16 cellular contexts compared by ENCODE assay signal in genomic region chr14:69363964-69364363, GRCh38. TPM values are rescaled to one million over a fixed set of nuclear protein-coding genes. Genes with fewer than 3 reads are reported as not detected.
DNase-seq lines count a peak whose midpoint lies in the region; ATAC-seq, FAIRE-seq and TF ChIP-seq lines count a peak whose summit lies in the region.
"Had no signal": no experiment of that assay in that cellular context is flagged by ENCODE, and none has a peak within 500 bp of the region (broad histone marks: within the 10 kb centered on the region; RNA-seq: fewer than 3 reads in every experiment).

No MANE protein-coding gene starts in this region.

- no peak overlapping the region for H3K4me3 Mint-ChIP-seq in activated T-helper 1 cell treated with anti-CD3 and anti-CD28 coated beads, Interleukin-12 subunit alpha, Interleukin-12 subunit beta, Interleukin-2, Interleukin-4 antibody, amounts not matched to agents 30 ng/mL and 10 ng/mL and 1 ng/mL, durations not matched to agents 14 hours and 24 hours and 36 hours
- H3K4me3 Mint-ChIP-seq: CD14-positive monocyte; CD4-positive, alpha-beta memory T cell; H9 had no signal

- TF ChIP-seq CTCF in GM12878 (IDR thresholded peaks at IDR 0.05 in 2 of 3, conservative IDR thresholded peaks at IDR 0.05 in 1 of 3; ENCODE audit: control insufficient read depth in 2 of 3, extremely low read depth in 1 of 3, insufficient read depth in 1 of 3, low read depth in 3 of 3, low read length in 3 of 3): no peak

- RAD21 ChIA-PET in GM12878 (lab: Charles Lee; ENCODE audit: unreplicated experiment): interaction anchor here (1.1 to 11.5 kb wide), 4 partner anchors 9 to 103 kb away, joined by 3 to 143 read pairs (median 7); partner anchors contain the start of genes ERH and SLC39A9

- H3K36me3 Mint-ChIP-seq in activated T-helper 1 cell treated with anti-CD3 and anti-CD28 coated beads, Interleukin-12 subunit alpha, Interleukin-12 subunit beta, Interleukin-2, Interleukin-4 antibody, amounts not matched to agents 30 ng/mL and 10 ng/mL and 1 ng/mL, durations not matched to agents 14 hours and 24 hours and 36 hours (ENCODE audit: low read depth): peaks cover under 1% of the 10 kb centered on the region
- H3K36me3 Mint-ChIP-seq: CD14-positive monocyte; CD4-positive, alpha-beta memory T cell had no signal

- no peak overlapping the region for H3K4me2 ChIP-seq in GM12878 (ENCODE audit: control insufficient read depth, insufficient read depth)
- H3K4me2 ChIP-seq: BLaER1 had no signal

- no peak overlapping the region for H3K9ac ChIP-seq in GM12878 (ENCODE audit: control insufficient read depth, insufficient read depth, low read length)
- H3K9ac ChIP-seq: BLaER1 had no signal

- H3K27me3 Mint-ChIP-seq in activated T-helper 1 cell treated with anti-CD3 and anti-CD28 coated beads, Interleukin-12 subunit alpha, Interleukin-12 subunit beta, Interleukin-2, Interleukin-4 antibody, amounts not matched to agents 30 ng/mL and 10 ng/mL and 1 ng/mL, durations not matched to agents 14 hours and 24 hours and 36 hours (ENCODE audit: insufficient read depth): peaks cover 1% of the 10 kb centered on the region

- no peaks in the 10 kb centered on the region for H3K9me3 ChIP-seq in GM12878 (replicated peaks; ENCODE audit: control insufficient read depth, insufficient read depth, low read length)
- H3K9me3 ChIP-seq: BLaER1 had no signal

- H3K79me2 ChIP-seq in GM12878 (ENCODE audit: control insufficient read depth, insufficient read depth, low read length): no peaks in the 10 kb centered on the region

- no peak for TF ChIP-seq POLR2A in GM12878 (IDR thresholded peaks at IDR 0.05; ENCODE audit: low read depth, low read length)

- H2AFZ ChIP-seq in GM12878 (ENCODE audit: control insufficient read depth, low read depth, low read length): no peak overlapping the region

- TF ChIP-seq RAD21 in GM12878 (IDR thresholded peaks at IDR 0.05; ENCODE audit: insufficient read depth, low read depth, low read length): no peak

- no peaks in the 10 kb centered on the region for H3K9me3 Mint-ChIP-seq in activated T-helper 1 cell treated with anti-CD3 and anti-CD28 coated beads, Interleukin-12 subunit alpha, Interleukin-12 subunit beta, Interleukin-2, Interleukin-4 antibody, amounts not matched to agents 30 ng/mL and 10 ng/mL and 1 ng/mL, durations not matched to agents 14 hours and 24 hours and 36 hours
- H3K9me3 Mint-ChIP-seq: CD14-positive monocyte; CD4-positive, alpha-beta memory T cell; H9 had no signal

- peaks cover 6% of the 10 kb centered on the region for H3K4me1 Mint-ChIP-seq in activated T-helper 1 cell treated with anti-CD3 and anti-CD28 coated beads, Interleukin-12 subunit alpha, Interleukin-12 subunit beta, Interleukin-2, Interleukin-4 antibody, amounts not matched to agents 30 ng/mL and 10 ng/mL and 1 ng/mL, durations not matched to agents 14 hours and 24 hours and 36 hours (ENCODE audit: low read depth)
- H3K4me1 Mint-ChIP-seq: CD14-positive monocyte; CD4-positive, alpha-beta memory T cell; H9 had no signal

- DNase-seq in COLO829 (ENCODE audit: low spot score) (peak; percentile 85), GM12878 (ENCODE audit: low read depth, low spot score) (no peak), medulla oblongata (ENCODE audit: extremely low spot score) (peak; percentile 52), urothelium cell line (ENCODE audit: low spot score) (no peak), SKM-1 treated with dmso at 0.1 percent for 144 hours (lab: John Stamatoyannopoulos, UW; ENCODE audit: unreplicated experiment) (no peak)
- DNase-seq in activated T-helper 1 cell treated with anti-CD3 and anti-CD28 coated beads, Interleukin-12 subunit alpha, Interleukin-12 subunit beta, Interleukin-2, Interleukin-4 antibody, amounts not matched to agents 30 ng/mL and 10 ng/mL and 1 ng/mL, durations not matched to agents 14 hours and 24 hours and 36 hours (ENCODE audit: low spot score): no peak
- DNase-seq: 8988T; Calu3; CD4-positive, alpha-beta memory T cell; DMS79 treated with DMSO at 0.1 percent for 48 hours; GF-D8; H9 had no signal

- ATAC-seq in GM12878 (peak; percentile 44), HG03135 (IDR thresholded peaks at IDR 0.05; ENCODE audit: unreplicated experiment) (no peak)

- no peaks in the 10 kb centered on the region for H3K36me3 ChIP-seq in GM12878 (ENCODE audit: control insufficient read depth in 2 of 2, insufficient read depth in 2 of 2, low read length in 1 of 2)
- H3K36me3 ChIP-seq: BLaER1 had no signal

- 51% methylated on average over 4 of the region's 4 CpGs for WGBS in GM12878 (ENCODE audit: insufficient coverage, insufficient replicate concordance, low lambda C conversion rate, missing lambda C conversion rate)

- BruUV-seq in GM12878 (replicated peaks; lab: Mats Ljungman, UMichigan): no TSS peak

- intact Hi-C loops in GM12878 (cut with micrococcal nuclease; ENCODE audit: unreplicated experiment): loop anchor here (5.0 kb wide), 1 partner anchor 122 kb away; no protein-coding TSS in a partner anchor
- intact Hi-C loops in activated T-helper 1 cell treated with anti-CD3 and anti-CD28 coated beads, Interleukin-12 subunit alpha, Interleukin-12 subunit beta, Interleukin-2, Interleukin-4 antibody, amounts not matched to agents 30 ng/mL and 10 ng/mL and 1 ng/mL, durations not matched to agents 14 hours and 24 hours and 36 hours (cut with micrococcal nuclease): no loop called here

- SMC1A ChIA-PET in GM12878 (lab: Charles Lee; ENCODE audit: uncharacterized antibody, unreplicated experiment): interaction anchor here (0.7 to 2.7 kb wide), 10 partner anchors 9 to 122 kb away, joined by 3 to 12 read pairs (median 5); no protein-coding TSS in a partner anchor

- no peaks in the 10 kb centered on the region for H4K20me1 ChIP-seq in GM12878 (ENCODE audit: control insufficient read depth, insufficient read depth)
- H4K20me1 ChIP-seq: BLaER1 had no signal

- FAIRE-seq in GM12878 (lab: Jason Lieb, UNC) (no peak), urothelium cell line (lab: Jason Lieb, UNC) (peak; percentile 35)
- FAIRE-seq: H1 had no signal

- in situ Hi-C loops in GM12878 (cut with MboI): no loop called here

- POLR2A ChIA-PET in GM12878 (lab: Charles Lee): interaction anchor here (0.6 to 1.7 kb wide), 2 partner anchors 8 to 18 kb away, joined by 3 to 9 read pairs; no protein-coding TSS in a partner anchor

- H3K27ac Mint-ChIP-seq in activated T-helper 1 cell treated with anti-CD3 and anti-CD28 coated beads, Interleukin-12 subunit alpha, Interleukin-12 subunit beta, Interleukin-2, Interleukin-4 antibody, amounts not matched to agents 30 ng/mL and 10 ng/mL and 1 ng/mL, durations not matched to agents 14 hours and 24 hours and 36 hours: no peak overlapping the region
- H3K27ac Mint-ChIP-seq: CD14-positive monocyte; CD4-positive, alpha-beta memory T cell; H9 had no signal

- no peak overlapping the region for H3K27ac ChIP-seq in GM12878 (ENCODE audit: control insufficient read depth, insufficient read depth)
- H3K27ac ChIP-seq: BLaER1 had no signal

- CTCF ChIA-PET in GM12878 (lab: Yijun Ruan, JAX): interaction anchor here (0.8 to 4.1 kb wide), 3 partner anchors 21 to 121 kb away, joined by 3 to 23 read pairs (median 3); no protein-coding TSS in a partner anchor

- no peaks in the 10 kb centered on the region for H3K27me3 ChIP-seq in GM12878 (replicated peaks in 1 of 2; ENCODE audit: control insufficient read depth in 2 of 2, insufficient read depth in 2 of 2, low read length in 1 of 2)
- H3K27me3 ChIP-seq: BLaER1 had no signal

- no peak overlapping the region for H3K4me3 ChIP-seq in GM12878
- H3K4me3 ChIP-seq: BLaER1 had no signal

- no peak for TF ChIP-seq EP300 in GM12878 (IDR thresholded peaks at IDR 0.05; ENCODE audit: borderline replicate concordance in 1 of 2, control insufficient read depth in 1 of 2, low read depth in 2 of 2, low read length in 2 of 2)

- peaks cover 4% of the 10 kb centered on the region for H3K4me1 ChIP-seq in GM12878 (ENCODE audit: control insufficient read depth, insufficient read depth, low read length)

RNA-seq across cellular contexts. Expression of gene ERH, which starts 34.1 kb away (rescaled TPM):
- total RNA-seq in GM12878 (2013; cell fraction: nucleolus; rRNA removed): 77.0 and 96.5 TPM in 2 replicates
- total RNA-seq in GM12878 (2014; rRNA removed) (236 and 275 TPM in 2 replicates), GM12878 (2014; rRNA removed; fragmentation: Illumina TruSeq; extraction: Trizol) (440 and 441 TPM in 2 replicates), GM12878 (2021) (375 and 388 TPM in 2 replicates)
- polyA plus RNA-seq in GM12878 (2011; ENCODE audit: low read depth): 97.7 TPM
- polyA plus RNA-seq in GM12878 (2011; rRNA removed) (491 and 785 TPM in 2 replicates), GM12878 (2014; fragmentation: Illumina TruSeq; extraction: Trizol) (390 and 413 TPM in 2 replicates), GM12878 (2014; fragmentation: Nextera tagmentation; extraction: Ambion mirVana) (100 to 1,000 TPM; 538 to 852 TPM), GM12878 (2014; rRNA removed) (269 and 302 TPM in 2 replicates), GM12878 (2016; fragmentation: Nextera tagmentation; extraction: Ambion mirVana) (100 to 1,000 TPM; 255 to 334 TPM)
- polyA plus RNA-seq in GM12878 (2011; cell fraction: cytosol; rRNA removed): 225 and 239 TPM in 2 replicates
- polyA plus RNA-seq in GM12878 (2011; cell fraction: nucleus; rRNA removed): 76.8 and 103 TPM in 2 replicates
- 230 and 359 TPM in 2 replicates for polyA plus RNA-seq in GM12878 (2012)
- polyA minus RNA-seq in GM12878 (2011; rRNA and poly(A)+ RNA removed): 120 and 155 TPM in 2 replicates
- polyA minus RNA-seq in GM12878 (2011; cell fraction: cytosol; rRNA and poly(A)+ RNA removed): 134 and 182 TPM in 2 replicates
- 48.6 and 71.8 TPM in 2 replicates for polyA minus RNA-seq in GM12878 (2011; cell fraction: nucleus; rRNA and poly(A)+ RNA removed)
- total RNA-seq in activated T-helper 1 cell treated with anti-CD3 and anti-CD28 coated beads, Interleukin-12 subunit alpha, Interleukin-12 subunit beta, Interleukin-2, Interleukin-4 antibody, amounts not matched to agents 30 ng/mL and 10 ng/mL and 1 ng/mL, durations not matched to agents 14 hours and 24 hours and 36 hours: 400 and 421 TPM in 2 replicates

RNA-seq across cellular contexts. Expression of gene SLC39A9, which starts 34.5 kb away (rescaled TPM):
- total RNA-seq in GM12878 (2013; cell fraction: nucleolus; rRNA removed): 143 and 144 TPM in 2 replicates
- total RNA-seq in GM12878 (2014; rRNA removed) (66.3 and 76.5 TPM in 2 replicates), GM12878 (2014; rRNA removed; fragmentation: Illumina TruSeq; extraction: Trizol) (65.4 and 69.1 TPM in 2 replicates), GM12878 (2021) (55.8 and 58.7 TPM in 2 replicates)
- polyA plus RNA-seq in GM12878 (2011; ENCODE audit: low read depth): 33.5 TPM
- polyA plus RNA-seq in GM12878 (2011; rRNA removed) (109 and 121 TPM in 2 replicates), GM12878 (2014; fragmentation: Illumina TruSeq; extraction: Trizol) (50.2 and 58.3 TPM in 2 replicates), GM12878 (2014; fragmentation: Nextera tagmentation; extraction: Ambion mirVana) (10 to 100 TPM; 19.9 to 29.5 TPM), GM12878 (2014; rRNA removed) (35.1 and 40.9 TPM in 2 replicates), GM12878 (2016; fragmentation: Nextera tagmentation; extraction: Ambion mirVana) (10 to 100 TPM; 40.8 to 43.7 TPM)
- 76.2 and 79.0 TPM in 2 replicates for polyA plus RNA-seq in GM12878 (2011; cell fraction: cytosol; rRNA removed)
- 58.8 and 86.5 TPM in 2 replicates for polyA plus RNA-seq in GM12878 (2011; cell fraction: nucleus; rRNA removed)
- polyA plus RNA-seq in GM12878 (2012): 33.8 and 41.8 TPM in 2 replicates
- 237 and 247 TPM in 2 replicates for polyA minus RNA-seq in GM12878 (2011; rRNA and poly(A)+ RNA removed)
- polyA minus RNA-seq in GM12878 (2011; cell fraction: cytosol; rRNA and poly(A)+ RNA removed): 43.0 and 56.1 TPM in 2 replicates
- polyA minus RNA-seq in GM12878 (2011; cell fraction: nucleus; rRNA and poly(A)+ RNA removed): 41.6 and 49.9 TPM in 2 replicates
- total RNA-seq in activated T-helper 1 cell treated with anti-CD3 and anti-CD28 coated beads, Interleukin-12 subunit alpha, Interleukin-12 subunit beta, Interleukin-2, Interleukin-4 antibody, amounts not matched to agents 30 ng/mL and 10 ng/mL and 1 ng/mL, durations not matched to agents 14 hours and 24 hours and 36 hours: 51.6 and 53.7 TPM in 2 replicates

Comparison
In these comparisons a context has a peak if more than half of its experiments do, and no peak if none do; other contexts are left out.
1. DNase-seq: peak in COLO829 (single experiment) and medulla oblongata (single experiment); none in GM12878 (single experiment), urothelium cell line (single experiment), activated T-helper 1 cell treated with anti-CD3 and anti-CD28 coated beads, Interleukin-12 subunit alpha, Interleukin-12 subunit beta, Interleukin-2, Interleukin-4 antibody, amounts not matched to agents 30 ng/mL and 10 ng/mL and 1 ng/mL, durations not matched to agents 14 hours and 24 hours and 36 hours (single experiment) and SKM-1 treated with dmso at 0.1 percent for 144 hours (single experiment).